Comparison of ENCODE assay signal across 10 cellular contexts in the genomic region with DNA sequence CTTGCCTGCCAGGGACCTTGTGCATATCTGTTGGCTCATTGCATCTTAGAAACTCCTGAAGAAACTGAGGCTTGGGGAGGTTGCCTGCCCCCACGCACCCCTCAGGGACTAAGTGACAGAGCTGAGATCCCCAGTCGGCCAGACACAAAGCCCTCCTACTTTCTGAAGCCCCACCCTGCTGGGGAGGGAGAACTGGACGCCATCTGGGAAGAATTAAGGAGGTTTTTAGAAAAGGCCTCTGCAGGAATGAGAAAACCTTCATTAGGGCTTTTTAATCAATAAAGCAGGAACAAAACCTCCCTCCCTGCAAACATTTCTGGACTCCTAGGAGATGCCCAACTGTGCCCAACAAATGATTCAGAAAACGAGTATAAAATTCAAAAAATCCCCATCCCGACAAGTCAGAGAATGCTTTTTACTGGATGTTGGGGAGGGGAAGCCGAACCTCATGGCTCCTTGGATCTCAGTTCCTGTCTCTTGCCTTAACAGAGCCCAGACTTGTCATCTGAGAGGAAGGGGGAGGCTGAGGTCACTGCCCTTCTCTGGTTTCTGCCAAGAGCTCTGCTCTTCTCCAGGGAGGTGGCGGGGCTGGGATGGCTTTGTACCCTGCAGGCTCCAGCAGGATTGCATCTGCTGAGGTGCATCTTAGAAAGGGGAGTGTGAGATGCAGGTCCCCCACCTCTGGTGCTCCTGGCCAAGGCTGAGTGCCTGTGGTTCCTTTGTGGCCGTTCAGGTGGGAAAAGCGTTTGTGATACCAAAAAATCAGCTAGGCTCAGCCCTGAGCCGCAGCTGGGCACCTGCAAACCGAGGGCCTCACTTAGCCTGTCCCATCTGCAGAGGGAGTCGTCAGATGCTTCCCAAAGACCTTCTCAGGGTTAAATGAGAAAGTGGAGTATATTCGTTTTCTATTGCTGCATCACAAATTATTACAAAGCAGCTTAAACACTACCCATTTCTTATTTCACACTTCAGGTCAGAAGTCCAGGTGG.
DNase-seq lines count a peak whose midpoint lies in the region; ATAC-seq and TF ChIP-seq lines count a peak whose summit lies in the region.
"Had no signal": no experiment of that assay in that cellular context is flagged by ENCODE, and none has a peak within 500 bp of the region (broad histone marks: within the 10 kb centered on the region; RNA-seq: fewer than 3 reads in every experiment).

No MANE protein-coding gene starts in this region.

- no peaks in the 10 kb centered on the region for H3K9me3 ChIP-seq in endodermal cell (ENCODE audit: control insufficient read depth, low read length)

- H3K27ac Mint-ChIP-seq in endodermal cell = no peak overlapping the region
- H3K27ac Mint-ChIP-seq: activated T-helper 17 cell treated with anti-CD3 and anti-CD28 coated beads, Interleukin-2, amount 50 U/mL, for 72 hours had no signal

- TF ChIP-seq CTCF in endodermal cell (conservative IDR thresholded peaks at IDR 0.05) = no peak

- H3K27me3 Mint-ChIP-seq in endodermal cell (ENCODE audit: insufficient read depth) = no peaks in the 10 kb centered on the region
- H3K27me3 Mint-ChIP-seq: activated T-helper 17 cell treated with anti-CD3 and anti-CD28 coated beads, Interleukin-2, amount 50 U/mL, for 72 hours had no signal

- H3K4me3 Mint-ChIP-seq in endodermal cell = no peak overlapping the region
- H3K4me3 Mint-ChIP-seq: activated T-helper 17 cell treated with anti-CD3 and anti-CD28 coated beads, Interleukin-2, amount 50 U/mL, for 72 hours had no signal

- H3K4me3 ChIP-seq in endodermal cell (ENCODE audit: low read length) = no peak overlapping the region

- WGBS in endodermal cell (ENCODE audit: insufficient coverage in 1 of 2, insufficient read length in 1 of 2), 2 experiments = 57 to 80% methylated on average over 3 to 13 of the region's 13 CpGs

- ATAC-seq in GM21526 (IDR thresholded peaks at IDR 0.05; ENCODE audit: low FRiP score, unreplicated experiment) (no peak), GM19397 (IDR thresholded peaks at IDR 0.05; ENCODE audit: unreplicated experiment) (no peak)
- ATAC-seq: activated T-helper 17 cell treated with anti-CD3 and anti-CD28 coated beads, Interleukin-2, amount 50 U/mL, for 72 hours had no signal

- no peaks in the 10 kb centered on the region for H3K27me3 ChIP-seq in endodermal cell (ENCODE audit: control insufficient read depth, insufficient read depth, low read length, poor library complexity, severe bottlenecking)

- H3K9me3 Mint-ChIP-seq in endodermal cell = no peaks in the 10 kb centered on the region
- H3K9me3 Mint-ChIP-seq: activated T-helper 17 cell treated with anti-CD3 and anti-CD28 coated beads, Interleukin-2, amount 50 U/mL, for 72 hours had no signal

- peak overlapping the region; percentile 45 for H3K27ac ChIP-seq in endodermal cell (ENCODE audit: low read depth, low read length)
- H3K27ac ChIP-seq: C4-2B had no signal

- no peaks in the 10 kb centered on the region for H3K36me3 ChIP-seq in endodermal cell (ENCODE audit: control insufficient read depth, insufficient read depth, low read length)

- peaks cover 39% of the 10 kb centered on the region for H3K4me1 Mint-ChIP-seq in endodermal cell
- H3K4me1 Mint-ChIP-seq: activated T-helper 17 cell treated with anti-CD3 and anti-CD28 coated beads, Interleukin-2, amount 50 U/mL, for 72 hours had no signal

- H3K36me3 Mint-ChIP-seq in endodermal cell (ENCODE audit: low read depth) = no peaks in the 10 kb centered on the region

- H3K4me1 ChIP-seq in endodermal cell (ENCODE audit: control insufficient read depth, insufficient read depth, low read length) = peaks cover 14% of the 10 kb centered on the region

- H3K9ac ChIP-seq in endodermal cell (ENCODE audit: extremely low read depth, low read length, poor library complexity, severe bottlenecking) = no peak overlapping the region

- peak; percentile 30 for DNase-seq in activated effector memory CD4-positive, alpha-beta T cell treated with anti-CD3 and anti-CD28 coated beads, Interleukin-2, amount 50 U/mL, for 16 hours
- DNase-seq in activated effector memory CD4-positive, alpha-beta T cell treated with Interleukin-2 at 50 U/mL for 16 hours = no peak
- DNase-seq in endodermal cell (peak; percentile 70), midbrain (lab: John Stamatoyannopoulos, UW) (peak; percentile 49), NCI-H1105 (lab: John Stamatoyannopoulos, UW) (no peak)
- DNase-seq in activated CD4-positive, CD25-positive, alpha-beta regulatory T cell treated with anti-CD3 and anti-CD28 coated beads, Interleukin-2, amount 50 U/mL, for 72 hours = no peak

Comparison
In these comparisons a context has a peak if more than half of its experiments do, and no peak if none do; other contexts are left out.
1. DNase-seq: peak in activated effector memory CD4-positive, alpha-beta T cell treated with anti-CD3 and anti-CD28 coated beads, Interleukin-2, amount 50 U/mL, for 16 hours (single experiment), endodermal cell (single experiment) and midbrain (single experiment); none in activated effector memory CD4-positive, alpha-beta T cell treated with Interleukin-2 at 50 U/mL for 16 hours (single experiment), activated CD4-positive, CD25-positive, alpha-beta regulatory T cell treated with anti-CD3 and anti-CD28 coated beads, Interleukin-2, amount 50 U/mL, for 72 hours (single experiment) and NCI-H1105 (single experiment).